22 cellular contexts compared by ENCODE assay signal in the genomic region with DNA sequence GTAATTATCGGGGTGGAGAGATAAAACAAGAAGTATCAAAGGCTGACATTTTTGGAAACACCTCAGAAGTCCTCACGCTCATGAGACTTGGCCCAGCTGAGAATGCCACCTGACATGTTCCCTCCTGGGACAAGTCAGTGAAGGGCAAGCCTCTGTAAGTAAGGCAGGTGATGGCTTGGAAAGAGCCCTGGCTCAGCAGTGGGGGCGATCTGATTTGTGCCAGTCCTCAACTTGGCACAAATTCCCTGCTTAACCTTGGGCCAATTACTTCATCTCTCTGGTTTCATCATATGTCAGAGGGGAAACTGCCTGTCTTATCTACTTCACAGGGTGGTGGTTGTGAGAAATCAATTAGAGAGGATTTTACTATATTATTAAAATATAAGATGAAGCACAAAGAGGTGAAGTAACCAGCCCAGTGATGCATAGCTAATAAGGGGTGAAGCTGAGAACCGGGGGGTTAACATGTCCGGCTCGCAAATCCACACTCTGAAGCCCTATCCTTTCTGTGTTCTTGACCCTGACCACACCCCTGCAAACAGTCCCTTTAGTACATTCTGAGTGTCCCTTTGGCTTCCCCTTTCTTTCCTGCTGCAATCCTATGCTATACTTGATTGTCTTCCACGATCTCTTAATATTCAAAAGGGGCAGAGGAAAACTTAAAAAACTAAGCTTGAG.
"Had no signal": no experiment of that assay in that cellular context is flagged by ENCODE, and none has a peak within 500 bp of the region (broad histone marks: within the 10 kb centered on the region; RNA-seq: fewer than 3 reads in every experiment).

No MANE protein-coding gene starts in this region.

- DNase-seq: dermis blood vessel endothelial cell; effector memory CD8-positive, alpha-beta T cell; erythroblast; mesenchymal stem cell; mucosa of descending colon; naive B cell; right cardiac atrium; sigmoid colon; spleen; stimulated activated CD4-positive, alpha-beta T cell treated with anti-CD3 and anti-CD28 coated beads, Interleukin-4, amount 100 ng/mL, for 4 hours; stimulated activated naive CD8-positive, alpha-beta T cell treated with anti-CD3 and anti-CD28 coated beads, Interleukin-15, Interleukin-2, amounts not matched to agents 100 U/mL and 50 U/mL, for 24 hours; substantia nigra; testis; tibial artery had no signal

- H3K36me3 ChIP-seq: neutrophil, sigmoid colon, spleen, tibial artery had no signal

- H3K9me3 ChIP-seq: mucosa of descending colon, neutrophil, sigmoid colon, spleen, testis, tibial artery had no signal

- H3K27me3 ChIP-seq: sigmoid colon, spleen, testis, tibial artery had no signal

- FAIRE-seq: colon, endometrium, frontal cortex, keratinocyte had no signal

- H3K79me2 ChIP-seq: parathyroid adenoma had no signal

- H3K4me3 ChIP-seq: mucosa of descending colon, sigmoid colon, spleen, testis, tibial artery had no signal

- H3K27ac ChIP-seq: neutrophil, parathyroid adenoma, sigmoid colon, spleen, testis, tibial artery had no signal

- H2AFZ ChIP-seq: parathyroid adenoma had no signal

- H3K9ac ChIP-seq: parathyroid adenoma had no signal

- ATAC-seq: effector memory CD8-positive, alpha-beta T cell; mucosa of descending colon; natural killer cell treated with Interleukin-12 subunit alpha and Interleukin-12 subunit beta and Interleukin-15 and Interleukin-18, amount 100 ng/mL, for 72 hours; right cardiac atrium; stimulated activated memory B cell treated with anti-CD40 and anti-IgM and Interleukin-4, amounts not matched to agents 10 μg/mL and 1 μg/mL and 100 μg/mL, for 72 hours; stimulated activated naive CD8-positive, alpha-beta T cell treated with anti-CD3 and anti-CD28 coated beads, Interleukin-15, Interleukin-2, amounts not matched to agents 100 U/mL and 50 U/mL, for 24 hours had no signal

- H3K4me1 ChIP-seq: sigmoid colon, spleen, testis, tibial artery had no signal
